8 cellular contexts compared by ENCODE assay signal in genomic region chr1:118894836-118895235, GRCh38.
"Had no signal": no experiment of that assay in that cellular context is flagged by ENCODE, and none has a peak within 500 bp of the region (broad histone marks: within the 10 kb centered on the region; RNA-seq: fewer than 3 reads in every experiment).

No MANE protein-coding gene starts in this region.

- H3K27me3 Mint-ChIP-seq: IgD-negative memory B cell had no signal

- H3K4me2 ChIP-seq: GM23338 had no signal

- H2AFZ ChIP-seq: GM23338 had no signal

- FAIRE-seq: H1, H54, HTR-8/SVneo had no signal

- H3K27ac Mint-ChIP-seq: GM23338, H9, IgD-negative memory B cell had no signal

- H3K9me3 Mint-ChIP-seq: GM23338, H9 had no signal

- H3K4me1 Mint-ChIP-seq: GM23338, H9, IgD-negative memory B cell had no signal

- ATAC-seq: GM23338 had no signal

- DNase-seq: H9, HCEC 1CT, KG1 had no signal

- H3K4me3 ChIP-seq: GM23338 had no signal

- H3K4me3 Mint-ChIP-seq: GM23338, H9, IgD-negative memory B cell had no signal
